ENCODE assay signal across 8 cellular contexts in the genomic region with DNA sequence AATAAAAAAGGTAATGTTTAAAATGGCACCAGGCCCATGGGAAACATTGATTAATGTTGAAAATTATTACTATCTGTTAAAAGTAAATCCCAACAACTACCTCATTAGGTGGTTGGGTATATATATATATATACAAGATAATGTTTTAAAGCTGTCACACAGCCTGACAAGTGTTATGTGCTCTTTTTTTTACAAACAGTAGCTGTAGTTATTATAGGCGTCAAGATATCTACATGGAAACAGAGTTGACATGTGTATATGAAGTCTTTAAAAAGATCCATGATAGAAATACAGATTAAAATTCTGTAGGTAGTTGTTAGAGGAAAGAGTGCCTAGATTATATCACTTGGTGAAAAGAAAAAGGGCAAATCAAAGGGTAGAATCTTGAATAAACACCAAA.
"Had no signal": no experiment of that assay in that cellular context is flagged by ENCODE, and none has a peak within 500 bp of the region (broad histone marks: within the 10 kb centered on the region; RNA-seq: fewer than 3 reads in every experiment).

No MANE protein-coding gene starts in this region.

- DNase-seq: GDM1, GF-D8 had no signal

- H3K4me3 ChIP-seq: GM12878 had no signal

- ATAC-seq: GM12878 had no signal

- FAIRE-seq: G401.6, GM12878, GM12891, GM12892, GM18507, GM19239 had no signal
